ENCODE assay signal across 1 cellular context in the genomic region with DNA sequence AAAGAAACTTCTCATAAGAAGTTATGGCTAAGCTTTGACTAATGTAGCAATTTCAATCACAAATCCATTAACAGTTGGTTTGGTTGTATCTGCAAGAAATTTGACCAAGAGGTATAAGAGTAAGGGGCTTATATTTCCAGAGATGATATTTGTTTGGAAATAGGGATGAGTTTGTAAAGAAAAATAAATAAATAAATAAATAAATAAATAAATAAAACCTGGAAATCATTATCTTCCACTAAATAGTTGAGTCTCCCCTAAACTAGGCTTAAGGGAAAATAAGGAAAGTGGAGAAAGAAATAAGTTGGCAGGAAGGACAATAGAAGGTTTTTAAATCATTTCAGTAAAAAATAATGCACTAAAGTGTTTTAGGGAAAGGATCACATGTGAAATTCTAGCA.
TF ChIP-seq lines count a peak whose summit lies in the region.

No MANE protein-coding gene starts in this region.

TF ChIP-seq in HEK293, 187 proteins besides CTCF, POLR2A, EP300 and RAD21 (continued from another document):
- TF ChIP-seq, protein P1, sequence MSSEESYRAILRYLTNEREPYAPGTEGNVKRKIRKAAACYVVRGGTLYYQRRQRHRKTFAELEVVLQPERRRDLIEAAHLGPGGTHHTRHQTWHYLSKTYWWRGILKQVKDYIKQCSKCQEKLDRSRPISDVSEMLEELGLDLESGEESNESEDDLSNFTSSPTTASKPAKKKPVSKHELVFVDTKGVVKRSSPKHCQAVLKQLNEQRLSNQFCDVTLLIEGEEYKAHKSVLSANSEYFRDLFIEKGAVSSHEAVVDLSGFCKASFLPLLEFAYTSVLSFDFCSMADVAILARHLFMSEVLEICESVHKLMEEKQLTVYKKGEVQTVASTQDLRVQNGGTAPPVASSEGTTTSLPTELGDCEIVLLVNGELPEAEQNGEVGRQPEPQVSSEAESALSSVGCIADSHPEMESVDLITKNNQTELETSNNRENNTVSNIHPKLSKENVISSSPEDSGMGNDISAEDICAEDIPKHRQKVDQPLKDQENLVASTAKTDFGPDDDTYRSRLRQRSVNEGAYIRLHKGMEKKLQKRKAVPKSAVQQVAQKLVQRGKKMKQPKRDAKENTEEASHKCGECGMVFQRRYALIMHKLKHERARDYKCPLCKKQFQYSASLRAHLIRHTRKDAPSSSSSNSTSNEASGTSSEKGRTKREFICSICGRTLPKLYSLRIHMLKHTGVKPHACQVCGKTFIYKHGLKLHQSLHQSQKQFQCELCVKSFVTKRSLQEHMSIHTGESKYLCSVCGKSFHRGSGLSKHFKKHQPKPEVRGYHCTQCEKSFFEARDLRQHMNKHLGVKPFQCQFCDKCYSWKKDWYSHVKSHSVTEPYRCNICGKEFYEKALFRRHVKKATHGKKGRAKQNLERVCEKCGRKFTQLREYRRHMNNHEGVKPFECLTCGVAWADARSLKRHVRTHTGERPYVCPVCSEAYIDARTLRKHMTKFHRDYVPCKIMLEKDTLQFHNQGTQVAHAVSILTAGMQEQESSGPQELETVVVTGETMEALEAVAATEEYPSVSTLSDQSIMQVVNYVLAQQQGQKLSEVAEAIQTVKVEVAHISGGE (tag by site-specific recombination; conservative IDR thresholded peaks at IDR 0.05; ENCODE audit: low read depth), result peak; percentile 77
- TF ChIP-seq, protein P2, sequence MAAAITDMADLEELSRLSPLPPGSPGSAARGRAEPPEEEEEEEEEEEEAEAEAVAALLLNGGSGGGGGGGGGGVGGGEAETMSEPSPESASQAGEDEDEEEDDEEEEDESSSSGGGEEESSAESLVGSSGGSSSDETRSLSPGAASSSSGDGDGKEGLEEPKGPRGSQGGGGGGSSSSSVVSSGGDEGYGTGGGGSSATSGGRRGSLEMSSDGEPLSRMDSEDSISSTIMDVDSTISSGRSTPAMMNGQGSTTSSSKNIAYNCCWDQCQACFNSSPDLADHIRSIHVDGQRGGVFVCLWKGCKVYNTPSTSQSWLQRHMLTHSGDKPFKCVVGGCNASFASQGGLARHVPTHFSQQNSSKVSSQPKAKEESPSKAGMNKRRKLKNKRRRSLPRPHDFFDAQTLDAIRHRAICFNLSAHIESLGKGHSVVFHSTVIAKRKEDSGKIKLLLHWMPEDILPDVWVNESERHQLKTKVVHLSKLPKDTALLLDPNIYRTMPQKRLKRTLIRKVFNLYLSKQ (tag by site-specific recombination; IDR thresholded peaks at IDR 0.05; ENCODE audit: borderline replicate concordance), result no peak
- TF ChIP-seq YY2 (tag by site-specific recombination; IDR thresholded peaks at IDR 0.05) (no peak), ZBTB20 (tag by site-specific recombination; IDR thresholded peaks at IDR 0.05) (no peak), ZNF555 (tag by site-specific recombination; conservative IDR thresholded peaks at IDR 0.05) (peak; percentile 46), SCRT1 (tag by site-specific recombination; IDR thresholded peaks at IDR 0.05; ENCODE audit: borderline replicate concordance) (no peak), ZNF510 (tag by site-specific recombination; IDR thresholded peaks at IDR 0.05; ENCODE audit: insufficient replicate concordance) (no peak), ZNF202 (tag by site-specific recombination; IDR thresholded peaks at IDR 0.05; ENCODE audit: borderline replicate concordance) (0 out of 2 replicates have a peak, but pooled peaks have one; percentile 28), ZNF488 (tag by site-specific recombination; IDR thresholded peaks at IDR 0.05) (no peak), BCL11B (tag by site-specific recombination; IDR thresholded peaks at IDR 0.05; ENCODE audit: low read depth) (no peak), ZNF548 (tag by site-specific recombination; IDR thresholded peaks at IDR 0.05) (no peak), ZNF10 (tag by site-specific recombination; IDR thresholded peaks at IDR 0.05) (no peak), ZNF292 (tag by site-specific recombination; IDR thresholded peaks at IDR 0.05; ENCODE audit: borderline replicate concordance, low read depth) (no peak), ZBTB8A (tag by site-specific recombination; IDR thresholded peaks at IDR 0.05) (0 out of 2 replicates have a peak, but pooled peaks have one; percentile 34), ZBTB21 (tag by site-specific recombination; IDR thresholded peaks at IDR 0.05) (no peak), ZNF621 (tag by site-specific recombination; IDR thresholded peaks at IDR 0.05) (no peak)
